Comparison of ENCODE assay signal across 9 cellular contexts in the genomic region with DNA sequence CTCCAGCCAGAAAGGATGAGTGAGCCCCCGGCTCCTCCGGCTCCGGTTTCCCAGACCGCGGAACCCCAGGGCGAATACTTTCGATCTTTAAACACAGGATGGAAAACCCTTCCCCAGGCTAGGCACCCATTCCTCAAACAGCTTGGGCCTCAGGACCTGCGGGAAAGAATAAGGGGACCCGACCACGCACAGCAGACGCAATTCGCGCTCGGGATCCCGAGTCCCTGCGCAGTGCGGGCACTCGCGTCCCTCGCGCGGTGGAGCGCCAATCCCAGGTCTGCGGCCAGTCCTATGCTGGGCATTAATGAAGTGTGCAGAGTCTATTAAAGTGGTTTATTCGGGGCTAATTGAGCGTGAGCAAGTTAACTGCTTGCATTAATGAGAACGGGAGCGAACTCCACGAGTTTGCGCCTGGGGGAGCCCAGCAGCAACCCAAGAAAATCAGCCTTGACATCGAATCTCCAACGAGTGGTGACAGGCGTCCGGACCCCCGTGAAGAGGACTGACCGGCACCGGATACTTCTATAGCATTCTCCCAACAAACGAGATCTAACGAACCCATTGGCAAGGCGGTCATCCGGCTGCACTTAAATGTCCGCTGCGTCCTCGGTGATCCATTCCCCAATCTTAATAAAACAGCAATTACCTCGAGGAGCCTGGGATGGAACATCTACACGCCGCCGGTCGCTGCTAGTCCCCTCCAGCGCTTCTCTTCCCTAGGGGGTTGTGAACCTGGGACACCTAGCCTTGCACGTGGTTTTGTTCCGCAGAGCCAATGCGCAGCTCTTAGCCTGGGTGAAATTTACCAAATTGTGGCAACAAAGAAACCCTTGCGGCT. TPM values are rescaled to one million over a fixed set of nuclear protein-coding genes. Genes with fewer than 3 reads are reported as not detected.
A peak's percentile ranks its signal among the peaks of the same experiment; 100 is the strongest.
DNase-seq lines count a peak whose midpoint lies in the region; ATAC-seq and TF ChIP-seq lines count a peak whose summit lies in the region.
"Had no signal": no experiment of that assay in that cellular context is flagged by ENCODE, and none has a peak within 500 bp of the region (broad histone marks: within the 10 kb centered on the region; RNA-seq: fewer than 3 reads in every experiment).

No MANE protein-coding gene starts in this region.

- H3K4me3 ChIP-seq in fibroblast of the aortic adventitia (ENCODE audit: low read depth, low read length) (peak overlapping the region; percentile 83), psoas muscle (peak overlapping the region; percentile 79)

- DNase-seq in EH (ENCODE audit: low read depth), result peak; percentile 30
- DNase-seq in RWPE1 (ENCODE audit: low spot score), result no peak
- peak; percentile 22 for DNase-seq in fibroblast of the aortic adventitia (ENCODE audit: low read depth)
- DNase-seq in psoas muscle, result no peak
- DNase-seq in dedifferentiated amniotic fluid mesenchymal stem cell (ENCODE audit: extremely low spot score), result no peak
- no peak for DNase-seq in omental fat pad (ENCODE audit: low spot score)
- DNase-seq: activated CD4-positive, alpha-beta T cell treated with anti-CD3 and anti-CD28 coated beads, Interleukin-2, amount 50 U/mL, for 4 hours had no signal

- POLR2A ChIA-PET in RWPE1 (lab: Yijun Ruan, JAX; ENCODE audit: low non-redundant PET), result no interaction called here

- peaks cover 7% of the 10 kb centered on the region for H3K4me1 ChIP-seq in psoas muscle

- 46 to 61% (median 53%) methylated on average over 54 of the region's 54 CpGs for WGBS in psoas muscle, 3 donors

- ATAC-seq in psoas muscle, result no peak
- ATAC-seq in HG03280 (IDR thresholded peaks at IDR 0.05; ENCODE audit: unreplicated experiment), result no peak
- no peak for ATAC-seq in GM19452 (IDR thresholded peaks at IDR 0.05; ENCODE audit: unreplicated experiment)
- no peak for ATAC-seq in omental fat pad (ENCODE audit: low FRiP score)

- TF ChIP-seq CTCF in RWPE1 (conservative IDR thresholded peaks at IDR 0.05; ENCODE audit: low read depth), result no peak
- TF ChIP-seq CTCF in fibroblast of the aortic adventitia (IDR thresholded peaks at IDR 0.05; ENCODE audit: insufficient read depth, low read length), result no peak
- no peak for TF ChIP-seq CTCF in psoas muscle (IDR thresholded peaks at IDR 0.05)
- no peak for TF ChIP-seq CTCF in omental fat pad (IDR thresholded peaks at IDR 0.05)

- H3K27ac ChIP-seq in RWPE1 (peak overlapping the region; percentile 10; the same call in 1 of the 2 replicates), psoas muscle (no peak overlapping the region)

- H3K27me3 ChIP-seq in psoas muscle (ENCODE audit: insufficient read depth in 3 of 3, low read length in 2 of 3), result peaks cover 0 to 20% (median 0%) of the 10 kb centered on the region in 3 donors

- intact Hi-C loops in psoas muscle (cut with DNase I), result loop anchor here (10.0 kb wide), 2 partner anchors 802 to 832 kb away; no protein-coding TSS in a partner anchor

- H3K36me3 ChIP-seq in psoas muscle (ENCODE audit: insufficient read depth in 1 of 2, low read depth in 1 of 2), result peaks cover 0 to 9% of the 10 kb centered on the region in 2 donors

- H3K9me3 ChIP-seq in psoas muscle, result no peaks in the 10 kb centered on the region

- CTCF ChIA-PET in RWPE1 (lab: Yijun Ruan, JAX), result interaction anchor here (0.8 kb wide), 1 partner anchor 935 kb away, joined by 6 read pairs; no protein-coding TSS in a partner anchor

RNA-seq across cellular contexts. Expression of a gene that starts 1.7 kb away (rescaled TPM):
- 35.8 and 117 TPM in 2 replicates for total RNA-seq in fibroblast of the aortic adventitia (ENCODE audit: low replicate concordance)
- 1 to 10 TPM; 2.0 to 6.7 (median 3.3) TPM for total RNA-seq in psoas muscle
- 1 to 10 TPM; 1.1 to 3.3 (median 1.3) TPM for polyA plus RNA-seq in psoas muscle
- 100 to 1,000 TPM in 2 of 4 donors, 10 to 100 TPM in 2; 33.7 to 148 (median 81.9) TPM for total RNA-seq in omental fat pad

Comparison
In these comparisons a context has a peak if more than half of its experiments do, and no peak if none do; other contexts are left out.
1. DNase-seq: peak in EH (single experiment) and fibroblast of the aortic adventitia (single experiment); none in RWPE1 (single experiment), psoas muscle (0 of 2), dedifferentiated amniotic fluid mesenchymal stem cell (single experiment) and omental fat pad (single experiment).